17 cellular contexts compared by ENCODE assay signal in genomic region chr4:129046055-129046959, GRCh38. TPM values are rescaled to one million over a fixed set of nuclear protein-coding genes. Genes with fewer than 3 reads are reported as not detected.
A peak's percentile ranks its signal among the peaks of the same experiment; 100 is the strongest.
DNase-seq lines count a peak whose midpoint lies in the region; ATAC-seq, FAIRE-seq and TF ChIP-seq lines count a peak whose summit lies in the region.
"Had no signal": no experiment of that assay in that cellular context is flagged by ENCODE, and none has a peak within 500 bp of the region (broad histone marks: within the 10 kb centered on the region; RNA-seq: fewer than 3 reads in every experiment).

No MANE protein-coding gene starts in this region.

- dilution Hi-C loops in keratinocyte (cut with MboI; ENCODE audit: extremely low pct_ligation_motif_present, low sequenced_read_pairs): no loop called here

- no peak overlapping the region for H3K4me2 ChIP-seq in keratinocyte (ENCODE audit: control insufficient read depth, extremely low read depth, insufficient read depth, low read depth, low read length)

- peak; percentile 9 for FAIRE-seq in keratinocyte (lab: Jason Lieb, UNC)
- FAIRE-seq: GM18507 had no signal

- H3K9me3 ChIP-seq in HEK293 (ENCODE audit: control insufficient read depth, insufficient read depth, low read depth, low read length) (no peaks in the 10 kb centered on the region), keratinocyte (ENCODE audit: control insufficient read depth, low read depth, low read length) (peaks cover 1% of the 10 kb centered on the region)

- no peak overlapping the region for H3K4me3 ChIP-seq in HEK293 (ENCODE audit: low read depth, low read length)
- no peak overlapping the region for H3K4me3 ChIP-seq in keratinocyte (ENCODE audit: control insufficient read depth in 2 of 3, extremely low read depth in 1 of 3, insufficient read depth in 2 of 3, low read depth in 1 of 3, low read length in 3 of 3)
- H3K4me3 ChIP-seq: lung, skin epidermis, upper lobe of right lung had no signal

- POLR2A ChIA-PET in activated CD4-positive, alpha-beta T cell treated with anti-CD3 and anti-CD28 coated beads for 36 hours (lab: Charles Lee): interaction anchor here (0.6 kb wide), 1 partner anchor 8 kb away, joined by 3 read pairs; no protein-coding TSS in a partner anchor
- POLR2A ChIA-PET in HEK293 (lab: Yijun Ruan, JAX): no interaction called here

- no peaks in the 10 kb centered on the region for H3K9me1 ChIP-seq in keratinocyte (ENCODE audit: control insufficient read depth, extremely low read depth, insufficient read depth, low read length)

- CTCF ChIA-PET in activated CD4-positive, alpha-beta T cell treated with anti-CD3 and anti-CD28 coated beads for 36 hours (lab: Charles Lee): interaction anchor here (1.0 to 1.2 kb wide), 3 partner anchors 10 to 47 kb away, joined by 3 to 4 read pairs (median 3); partner anchors contain the start of gene SCLT1
- CTCF ChIA-PET in HEK293 (lab: Yijun Ruan, JAX): no interaction called here

- ATAC-seq in activated CD4-positive, alpha-beta T cell treated with anti-CD3 and anti-CD28 coated beads for 36 hours: peak; percentile 96
- peak; percentile 51 for ATAC-seq in HG03558 (IDR thresholded peaks at IDR 0.05; ENCODE audit: extremely low read depth, unreplicated experiment)
- ATAC-seq in GM19328 (IDR thresholded peaks at IDR 0.05; ENCODE audit: unreplicated experiment): no peak
- ATAC-seq in omental fat pad (ENCODE audit: low FRiP score): no peak
- ATAC-seq: upper lobe of right lung had no signal

- no peak for TF ChIP-seq CTCF in HEK293 (tag by site-specific recombination; IDR thresholded peaks at IDR 0.05)
- no peak for TF ChIP-seq CTCF in keratinocyte (optimal IDR thresholded peaks at IDR 0.05 in 1 of 3, IDR thresholded peaks at IDR 0.05 in 1 of 3, conservative IDR thresholded peaks at IDR 0.05 in 1 of 3; ENCODE audit: extremely low read depth in 1 of 3, insufficient read depth in 2 of 3, low read length in 3 of 3)
- no peak for TF ChIP-seq CTCF in omental fat pad (IDR thresholded peaks at IDR 0.05)

- H3K4me1 ChIP-seq in HEK293 (ENCODE audit: control insufficient read depth, insufficient read depth, low read length): no peaks in the 10 kb centered on the region
- no peaks in the 10 kb centered on the region for H3K4me1 ChIP-seq in keratinocyte (ENCODE audit: control insufficient read depth, extremely low read depth, insufficient read depth, low read length)
- H3K4me1 ChIP-seq: upper lobe of right lung had no signal

- no peak overlapping the region for H3K9ac ChIP-seq in keratinocyte (ENCODE audit: control insufficient read depth, extremely low read depth, insufficient read depth, low read length)

- no peaks in the 10 kb centered on the region for H3K27me3 Mint-ChIP-seq in activated CD4-positive, alpha-beta T cell treated with anti-CD3 and anti-CD28 coated beads for 36 hours
- H3K27me3 Mint-ChIP-seq: brain; dendritic cell treated with granulocyte-macrophage colony-stimulating factor and Interleukin-4, amounts not matched to agents 40 ng/mL and 50 ng/mL, for 4 days had no signal

- H3K4me3 Mint-ChIP-seq in activated CD4-positive, alpha-beta T cell treated with anti-CD3 and anti-CD28 coated beads for 36 hours: no peak overlapping the region
- H3K4me3 Mint-ChIP-seq: brain; dendritic cell treated with granulocyte-macrophage colony-stimulating factor and Interleukin-4, amounts not matched to agents 40 ng/mL and 50 ng/mL, for 4 days had no signal

- H3K36me3 ChIP-seq in HEK293 (ENCODE audit: control insufficient read depth in 2 of 2, insufficient read depth in 1 of 2, low read length in 2 of 2): no peaks in the 10 kb centered on the region
- no peaks in the 10 kb centered on the region for H3K36me3 ChIP-seq in keratinocyte (ENCODE audit: control insufficient read depth in 2 of 2, extremely low read depth in 1 of 2, insufficient read depth in 2 of 2, low read length in 2 of 2)
- H3K36me3 ChIP-seq: upper lobe of right lung had no signal

- no peak overlapping the region for H3K27ac Mint-ChIP-seq in activated CD4-positive, alpha-beta T cell treated with anti-CD3 and anti-CD28 coated beads for 36 hours
- H3K27ac Mint-ChIP-seq: brain; dendritic cell treated with granulocyte-macrophage colony-stimulating factor and Interleukin-4, amounts not matched to agents 40 ng/mL and 50 ng/mL, for 4 days had no signal

- DNase-seq in activated CD4-positive, alpha-beta T cell treated with anti-CD3 and anti-CD28 coated beads for 36 hours: no peak
- no peak for DNase-seq in activated CD4-positive, alpha-beta T cell treated with anti-CD3 and anti-CD28 coated beads for 4 hours
- DNase-seq in keratinocyte (ENCODE audit: low read depth, low spot score) (no peak), omental fat pad (ENCODE audit: low spot score) (no peak), NOMO-1 treated with DMSO at 0.1 percent for 48 hours (lab: John Stamatoyannopoulos, UW; ENCODE audit: unreplicated experiment) (no peak)
- DNase-seq: 8988T, C1 segment of cervical spinal cord, upper lobe of right lung had no signal

- no peaks in the 10 kb centered on the region for H3K79me2 ChIP-seq in keratinocyte (ENCODE audit: control insufficient read depth, insufficient read depth, low read length)

- peaks cover 10% of the 10 kb centered on the region for H3K9me3 Mint-ChIP-seq in activated CD4-positive, alpha-beta T cell treated with anti-CD3 and anti-CD28 coated beads for 36 hours (ENCODE audit: low read depth)

- H3K36me3 Mint-ChIP-seq in activated CD4-positive, alpha-beta T cell treated with anti-CD3 and anti-CD28 coated beads for 36 hours (ENCODE audit: low read depth): no peaks in the 10 kb centered on the region

- no peaks in the 10 kb centered on the region for H3K27me3 ChIP-seq in keratinocyte (ENCODE audit: control insufficient read depth, extremely low read depth, insufficient read depth, low read length)
- H3K27me3 ChIP-seq: upper lobe of right lung had no signal

- H3K27ac ChIP-seq in HEK293 (ENCODE audit: extremely low read depth, low read depth, low read length) (no peak overlapping the region), keratinocyte (ENCODE audit: control insufficient read depth, insufficient read depth, low read length) (no peak overlapping the region)
- H3K27ac ChIP-seq: epithelial cell of prostate, skin epidermis, upper lobe of right lung had no signal

- intact Hi-C loops in activated CD4-positive, alpha-beta T cell treated with anti-CD3 and anti-CD28 coated beads for 36 hours (cut with DNase I, micrococcal nuclease): no loop called here

- no peak overlapping the region for H2AFZ ChIP-seq in keratinocyte (ENCODE audit: control insufficient read depth, low read length)

- H3K4me1 Mint-ChIP-seq in activated CD4-positive, alpha-beta T cell treated with anti-CD3 and anti-CD28 coated beads for 36 hours: peaks cover 16% of the 10 kb centered on the region
- H3K4me1 Mint-ChIP-seq: brain had no signal

- H4K20me1 ChIP-seq in keratinocyte (ENCODE audit: control insufficient read depth, extremely low read depth, insufficient read depth, low read length): no peaks in the 10 kb centered on the region

TF ChIP-seq in HEK293, 187 proteins besides CTCF, POLR2A, EP300 and RAD21:
- TF ChIP-seq TRIM28 (IDR thresholded peaks at IDR 0.05; ENCODE audit: borderline replicate concordance, low read length): peak; percentile 49; the same call in 1 of the 2 replicates
- TF ChIP-seq ZNF488 (tag by site-specific recombination; IDR thresholded peaks at IDR 0.05): no peak

RNA-seq across cellular contexts. Expression of gene SCLT1, which starts 47.0 kb away (rescaled TPM):
- total RNA-seq in activated CD4-positive, alpha-beta T cell treated with anti-CD3 and anti-CD28 coated beads for 36 hours: 10 to 100 TPM; 18.7 to 19.3 TPM
- 2.6 to 5.8 TPM (median 3.7 TPM) in 3 replicates for polyA plus RNA-seq in keratinocyte
- 5.1 TPM for polyA plus RNA-seq in keratinocyte (2011; ENCODE audit: low read depth)
- polyA plus RNA-seq in keratinocyte (2011; cell fraction: cytosol; rRNA removed): 2.8 and 3.7 TPM in 2 replicates
- polyA plus RNA-seq in keratinocyte (2011; cell fraction: nucleus; rRNA removed): 2.8 and 4.7 TPM in 2 replicates
- 2.2 and 5.5 TPM in 2 replicates for polyA plus RNA-seq in keratinocyte (2012; ENCODE audit: low replicate concordance)
- 0.95 to 7.2 TPM (median 2.8 TPM) in 3 replicates for polyA minus RNA-seq in keratinocyte
- polyA minus RNA-seq in keratinocyte (2011; cell fraction: cytosol; rRNA and poly(A)+ RNA removed): 2.7 TPM
- polyA minus RNA-seq in keratinocyte (2011; cell fraction: nucleus; rRNA and poly(A)+ RNA removed): 8.2 and 16.7 TPM in 2 replicates
- 10 to 100 TPM in 3 of 4 donors, 1 to 10 TPM in 1; 7.9 to 27.5 (median 16.8) TPM for total RNA-seq in omental fat pad

RNA-seq across cellular contexts. Expression of gene C4orf33, which starts 49.6 kb away (rescaled TPM):
- total RNA-seq in activated CD4-positive, alpha-beta T cell treated with anti-CD3 and anti-CD28 coated beads for 36 hours: 10 to 100 TPM; 14.8 to 16.9 TPM
- 15.4 to 25.7 TPM (median 17.8 TPM) in 3 replicates for polyA plus RNA-seq in keratinocyte
- 2.2 TPM for polyA plus RNA-seq in keratinocyte (2011; ENCODE audit: low read depth)
- polyA plus RNA-seq in keratinocyte (2011; cell fraction: cytosol; rRNA removed): 13.7 and 29.8 TPM in 2 replicates
- polyA plus RNA-seq in keratinocyte (2011; cell fraction: nucleus; rRNA removed): 15.0 and 19.5 TPM in 2 replicates
- polyA plus RNA-seq in keratinocyte (2012; ENCODE audit: low replicate concordance): 8.6 and 13.7 TPM in 2 replicates
- 1.1 to 8.2 TPM (median 4.2 TPM) in 3 replicates for polyA minus RNA-seq in keratinocyte
- polyA minus RNA-seq in keratinocyte (2011; cell fraction: cytosol; rRNA and poly(A)+ RNA removed): 4.6 TPM
- 6.1 and 6.7 TPM in 2 replicates for polyA minus RNA-seq in keratinocyte (2011; cell fraction: nucleus; rRNA and poly(A)+ RNA removed)
- 10 to 100 TPM in 2 of 4 donors, 1 to 10 TPM in 2; 6.0 to 24.4 (median 10.4) TPM for total RNA-seq in omental fat pad

Comparison
In these comparisons a context has a peak if more than half of its experiments do, and no peak if none do; other contexts are left out.
1. ATAC-seq: peak in activated CD4-positive, alpha-beta T cell treated with anti-CD3 and anti-CD28 coated beads for 36 hours (single experiment) and HG03558 (single experiment); none in GM19328 (single experiment) and omental fat pad (single experiment).